Comparison of ENCODE assay signal across 6 cellular contexts in genomic region chr2:228064796-228065315, GRCh38.
"Had no signal": no experiment of that assay in that cellular context is flagged by ENCODE, and none has a peak within 500 bp of the region (broad histone marks: within the 10 kb centered on the region; RNA-seq: fewer than 3 reads in every experiment).

No MANE protein-coding gene starts in this region.

- H3K4me3 ChIP-seq: HAP-1, K562 had no signal

- H3K36me3 ChIP-seq: HAP-1 had no signal

- DNase-seq: GOT3, H7, IMR-90 had no signal

- ATAC-seq: HCT116, K562 had no signal

- H3K9me3 ChIP-seq: HAP-1 had no signal

- H3K4me1 ChIP-seq: HAP-1 had no signal
